ENCODE assay signal across 16 cellular contexts in the genomic region with DNA sequence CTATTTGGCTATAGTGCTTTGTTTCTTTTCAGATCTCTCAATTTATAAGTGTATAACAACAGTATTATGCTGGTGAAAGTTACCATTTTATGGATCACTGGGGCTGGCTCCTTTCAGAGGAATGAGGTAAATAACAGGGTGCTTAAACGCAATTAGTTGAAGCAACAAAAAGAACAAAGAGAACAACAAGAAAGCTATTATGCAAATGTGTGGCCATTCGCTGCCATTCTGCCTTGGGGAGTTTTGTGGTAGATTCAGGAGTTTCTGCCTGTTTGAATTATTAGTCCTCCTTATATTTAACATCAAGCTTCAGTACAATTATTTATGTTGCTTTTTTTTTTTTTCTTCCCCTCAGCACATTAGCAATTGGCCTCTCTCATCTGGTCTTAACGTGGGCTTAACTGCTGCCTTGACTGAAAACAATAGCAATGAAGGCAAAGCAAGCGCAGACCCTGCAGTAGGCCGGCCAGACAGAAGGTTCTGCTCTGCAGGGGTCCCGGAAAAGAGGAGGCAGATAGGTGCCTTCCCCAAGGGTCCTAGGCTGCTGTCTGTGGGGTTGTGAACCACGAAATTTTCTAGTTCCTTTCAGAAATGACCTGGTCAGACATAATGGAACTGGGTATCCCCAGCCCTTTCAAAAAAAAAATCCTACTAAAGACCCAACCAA.
DNase-seq lines count a peak whose midpoint lies in the region; ATAC-seq and TF ChIP-seq lines count a peak whose summit lies in the region.
"Had no signal": no experiment of that assay in that cellular context is flagged by ENCODE, and none has a peak within 500 bp of the region (broad histone marks: within the 10 kb centered on the region; RNA-seq: fewer than 3 reads in every experiment).

No MANE protein-coding gene starts in this region.

- H3K18ac ChIP-seq in mesendoderm (ENCODE audit: low read length) = no peak overlapping the region

- no peak overlapping the region for H2AK5ac ChIP-seq in mesendoderm (ENCODE audit: low read length)

- H3K23ac ChIP-seq in mesendoderm (ENCODE audit: low read length) = no peak overlapping the region

- H3K56ac ChIP-seq in mesendoderm (ENCODE audit: low read length) = no peak overlapping the region

- H3K36me3 ChIP-seq in brain microvascular endothelial cell (replicated peaks) (no peaks in the 10 kb centered on the region), mesendoderm (ENCODE audit: control insufficient read depth, insufficient read depth, low read length) (no peaks in the 10 kb centered on the region), heart right ventricle (no peaks in the 10 kb centered on the region)
- H3K36me3 ChIP-seq: esophagus squamous epithelium, left lung had no signal

- H2BK15ac ChIP-seq in mesendoderm (replicated peaks; ENCODE audit: low read depth) = no peak overlapping the region

- H3K27me3 ChIP-seq in brain microvascular endothelial cell (replicated peaks) = no peaks in the 10 kb centered on the region
- no peaks in the 10 kb centered on the region for H3K27me3 ChIP-seq in mesendoderm (ENCODE audit: insufficient read depth, low read length, poor library complexity)
- peaks cover 0 to 22% (median 14%) of the 10 kb centered on the region in 7 donors for H3K27me3 ChIP-seq in heart right ventricle
- H3K27me3 ChIP-seq: left lung had no signal

- TF ChIP-seq CTCF in brain microvascular endothelial cell (IDR thresholded peaks at IDR 0.05; ENCODE audit: low read depth, low read length, missing control alignments) (no peak), heart right ventricle (IDR thresholded peaks at IDR 0.05) (no peak)

- no peaks in the 10 kb centered on the region for H3K79me2 ChIP-seq in mesendoderm (ENCODE audit: control insufficient read depth, insufficient read depth, low read length)

- peak overlapping the region; percentile 59 for H3K27ac ChIP-seq in brain microvascular endothelial cell
- H3K27ac ChIP-seq in mesendoderm (ENCODE audit: low read depth, low read length) = peak overlapping the region; percentile 46
- H3K27ac ChIP-seq in heart right ventricle = no peak overlapping the region
- H3K27ac ChIP-seq: esophagus squamous epithelium had no signal

- no peak overlapping the region for H3K4me2 ChIP-seq in mesendoderm (ENCODE audit: low read length)

- H3K4me3 ChIP-seq in brain microvascular endothelial cell (ENCODE audit: low read depth, low read length) (no peak overlapping the region), mesendoderm (ENCODE audit: low read length) (no peak overlapping the region), heart right ventricle (no peak overlapping the region)
- H3K4me3 ChIP-seq: esophagus squamous epithelium, left lung had no signal

- H3K4me1 ChIP-seq in mesendoderm (ENCODE audit: control insufficient read depth, low read depth, low read length) = peaks cover 23% of the 10 kb centered on the region
- H3K4me1 ChIP-seq in heart right ventricle = no peaks in the 10 kb centered on the region
- H3K4me1 ChIP-seq: esophagus squamous epithelium, left lung had no signal

- no peak overlapping the region for H3K4ac ChIP-seq in mesendoderm (ENCODE audit: low read depth, low read length)

- no peak overlapping the region for H2BK5ac ChIP-seq in mesendoderm (ENCODE audit: low read length)

- WGBS in mesendoderm (ENCODE audit: extremely low coverage, insufficient coverage, low lambda C conversion rate) = no CpG with 5 or more reads among the region's 7 CpGs
- WGBS in heart right ventricle, 2 donors = 56 to 66% methylated on average over 7 of the region's 7 CpGs

- peak; percentile 74 for DNase-seq in ELF-1 (ENCODE audit: low read depth, low spot score)
- DNase-seq in NCI-H1105 (lab: John Stamatoyannopoulos, UW) = peak; percentile 41
- no peak for DNase-seq in brain microvascular endothelial cell
- DNase-seq in mesendoderm = peak; percentile 48
- DNase-seq in NOMO-1 treated with DMSO at 0.1 percent for 48 hours (lab: John Stamatoyannopoulos, UW; ENCODE audit: unreplicated experiment) = no peak
- DNase-seq in heart right ventricle = no peak
- no peak for DNase-seq in stimulated activated CD4-positive, alpha-beta T cell treated with anti-CD3 and anti-CD28 coated beads, Interleukin-2, amount 100 ng/mL, for 24 hours
- DNase-seq in mucosa of gallbladder (ENCODE audit: low spot score) = no peak
- DNase-seq: activated CD4-positive, CD25-positive, alpha-beta regulatory T cell; activated effector memory CD4-positive, alpha-beta T cell treated with Interleukin-2 at 50 U/mL for 16 hours; aorta; esophagus squamous epithelium; Kasumi-1; natural killer cell; NCI-H1694 treated with DMSO at 0.1 percent for 48 hours had no signal

- no peaks in the 10 kb centered on the region for H3K79me1 ChIP-seq in mesendoderm (ENCODE audit: low read length)

- in situ Hi-C loops in brain microvascular endothelial cell (cut with HindIII; ENCODE audit: low pct_ligation_motif_present, low sequenced_read_pairs) = no loop called here

- no peak overlapping the region for H3K9ac ChIP-seq in mesendoderm (ENCODE audit: low read length)

- intact Hi-C loops in heart right ventricle (cut with DNase I) = no loop called here

- H2BK120ac ChIP-seq in mesendoderm (ENCODE audit: low read depth, low read length) = no peak overlapping the region

- H4K5ac ChIP-seq in mesendoderm (ENCODE audit: low read length) = no peak overlapping the region

- H3K9me3 ChIP-seq in heart right ventricle = no peaks in the 10 kb centered on the region
- H3K9me3 ChIP-seq: esophagus squamous epithelium, left lung had no signal

- ATAC-seq in heart right ventricle = no peak
- ATAC-seq: natural killer cell had no signal

- no peak overlapping the region for H4K8ac ChIP-seq in mesendoderm (ENCODE audit: low read depth, low read length)

Comparison
In these comparisons a context has a peak if more than half of its experiments do, and no peak if none do; other contexts are left out.
1. DNase-seq: peak in ELF-1 (single experiment), NCI-H1105 (single experiment) and mesendoderm (single experiment); none in brain microvascular endothelial cell (single experiment), NOMO-1 treated with DMSO at 0.1 percent for 48 hours (single experiment), heart right ventricle (0 of 2), stimulated activated CD4-positive, alpha-beta T cell treated with anti-CD3 and anti-CD28 coated beads, Interleukin-2, amount 100 ng/mL, for 24 hours (0 of 2) and mucosa of gallbladder (single experiment).
2. H3K27ac ChIP-seq: peak in brain microvascular endothelial cell (single experiment) and mesendoderm (single experiment); none in heart right ventricle (0 of 10).